28 cellular contexts compared by ENCODE assay signal in genomic region chr6:16555550-16555949, GRCh38.
"Had no signal": no experiment of that assay in that cellular context is flagged by ENCODE, and none has a peak within 500 bp of the region (broad histone marks: within the 10 kb centered on the region; RNA-seq: fewer than 3 reads in every experiment).

No MANE protein-coding gene starts in this region.

- DNase-seq: activated CD4-positive, alpha-beta memory T cell treated with anti-CD3 and anti-CD28 coated beads, Interleukin-2, amount 10 ng/mL, durations not matched to agents 7 days and 5 days; activated CD4-positive, alpha-beta T cell treated with anti-CD3 and anti-CD28 coated beads for 1 hour; activated CD4-positive, alpha-beta T cell treated with anti-CD3 and anti-CD28 coated beads, Interleukin-2, amount 10 ng/mL, durations not matched to agents 7 days and 5 days; activated CD8-positive, alpha-beta memory T cell treated with anti-CD3 and anti-CD28 coated beads, Interleukin-2, amount 50 U/mL, for 48 hours; activated gamma-delta T cell treated with Interleukin-2 at 50 U/mL for 16 hours; activated naive CD4-positive, alpha-beta T cell treated with anti-CD3 and anti-CD28 coated beads, Interleukin-2, amount 50 U/mL, for 16 hours; activated T-cell treated with anti-CD3 and anti-CD28 coated beads, Interleukin-2, amount 50 U/mL, for 24 hours; amniotic stem cell; central memory CD4-positive, alpha-beta T cell; dermis blood vessel endothelial cell; effector CD8-positive, alpha-beta T cell; gastrocnemius medialis; kidney glomerular epithelial cell; left ventricle myocardium superior; naive thymus-derived CD8-positive, alpha-beta T cell; stimulated activated CD4-positive, alpha-beta T cell treated with anti-CD3 and anti-CD28 coated beads, Interleukin-12 subunit alpha, Interleukin-12 subunit beta, amount 100 ng/mL, for 4 hours; stimulated activated CD4-positive, alpha-beta T cell treated with anti-CD3 and anti-CD28 coated beads, Interleukin-4, amount 100 ng/mL, for 1 hour; stimulated activated naive CD8-positive, alpha-beta T cell treated with anti-CD3 and anti-CD28 coated beads, Interleukin-15, Interleukin-2, amounts not matched to agents 100 U/mL and 50 U/mL, for 24 hours; T-helper 2 cell; thyroid gland; upper lobe of right lung had no signal

- H3K36me3 ChIP-seq: gastrocnemius medialis, neural progenitor cell, thyroid gland, upper lobe of right lung had no signal

- H3K9me3 Mint-ChIP-seq: activated CD4-positive, alpha-beta memory T cell treated with anti-CD3 and anti-CD28 coated beads, Interleukin-2, amount 10 ng/mL, durations not matched to agents 7 days and 5 days; activated CD4-positive, alpha-beta T cell treated with anti-CD3 and anti-CD28 coated beads, Interleukin-2, amount 10 ng/mL, durations not matched to agents 7 days and 5 days; activated T-cell treated with anti-CD3 and anti-CD28 coated beads, Interleukin-2, amount 50 U/mL, for 24 hours; mesothelial cell of epicardium; naive thymus-derived CD8-positive, alpha-beta T cell; neural progenitor cell; WTC11 had no signal

- H3K9me3 ChIP-seq: gastrocnemius medialis, thyroid gland, upper lobe of right lung had no signal

- H3K27ac Mint-ChIP-seq: activated CD4-positive, alpha-beta memory T cell treated with anti-CD3 and anti-CD28 coated beads, Interleukin-2, amount 10 ng/mL, durations not matched to agents 7 days and 5 days; activated CD4-positive, alpha-beta T cell treated with anti-CD3 and anti-CD28 coated beads, Interleukin-2, amount 10 ng/mL, durations not matched to agents 7 days and 5 days; activated T-cell treated with anti-CD3 and anti-CD28 coated beads, Interleukin-2, amount 50 U/mL, for 24 hours; mesothelial cell of epicardium; naive thymus-derived CD8-positive, alpha-beta T cell; WTC11 had no signal

- H3K4me1 Mint-ChIP-seq: activated CD4-positive, alpha-beta memory T cell treated with anti-CD3 and anti-CD28 coated beads, Interleukin-2, amount 10 ng/mL, durations not matched to agents 7 days and 5 days; activated CD4-positive, alpha-beta T cell treated with anti-CD3 and anti-CD28 coated beads, Interleukin-2, amount 10 ng/mL, durations not matched to agents 7 days and 5 days; neural progenitor cell had no signal

- H2AFZ ChIP-seq: neural progenitor cell had no signal

- H3K4me2 ChIP-seq: neural progenitor cell had no signal

- ATAC-seq: gastrocnemius medialis; left ventricle myocardium superior; naive thymus-derived CD8-positive, alpha-beta T cell; sciatic nerve; SK-N-SH treated with all-trans-retinoic acid at 6 μM for 48 hours; stimulated activated naive CD8-positive, alpha-beta T cell treated with anti-CD3 and anti-CD28 coated beads, Interleukin-15, Interleukin-2, amounts not matched to agents 100 U/mL and 50 U/mL, for 24 hours; upper lobe of right lung; WTC11 had no signal

- H3K27ac ChIP-seq: epithelial cell of prostate, gastrocnemius medialis, neural progenitor cell, skin epidermis, thyroid gland, upper lobe of right lung had no signal

- H3K4me1 ChIP-seq: neural progenitor cell had no signal

- H3K27me3 ChIP-seq: gastrocnemius medialis, neural progenitor cell, thyroid gland, upper lobe of right lung had no signal

- H3K4me3 ChIP-seq: gastrocnemius medialis, neural progenitor cell, skin epidermis, thyroid gland, upper lobe of right lung had no signal

- H3K4me3 Mint-ChIP-seq: activated CD4-positive, alpha-beta memory T cell treated with anti-CD3 and anti-CD28 coated beads, Interleukin-2, amount 10 ng/mL, durations not matched to agents 7 days and 5 days; activated CD4-positive, alpha-beta T cell treated with anti-CD3 and anti-CD28 coated beads, Interleukin-2, amount 10 ng/mL, durations not matched to agents 7 days and 5 days; activated T-cell treated with anti-CD3 and anti-CD28 coated beads, Interleukin-2, amount 50 U/mL, for 24 hours; mesothelial cell of epicardium; naive thymus-derived CD8-positive, alpha-beta T cell; neural progenitor cell; WTC11 had no signal

- H3K36me3 Mint-ChIP-seq: neural progenitor cell, WTC11 had no signal

- H3K27me3 Mint-ChIP-seq: activated CD4-positive, alpha-beta memory T cell treated with anti-CD3 and anti-CD28 coated beads, Interleukin-2, amount 10 ng/mL, durations not matched to agents 7 days and 5 days; activated CD4-positive, alpha-beta T cell treated with anti-CD3 and anti-CD28 coated beads, Interleukin-2, amount 10 ng/mL, durations not matched to agents 7 days and 5 days; activated T-cell treated with anti-CD3 and anti-CD28 coated beads, Interleukin-2, amount 50 U/mL, for 24 hours; naive thymus-derived CD8-positive, alpha-beta T cell had no signal
